ENCODE assay signal across 1 cellular context in genomic region chr9:109475526-109475925, GRCh38.
TF ChIP-seq lines count a peak whose summit lies in the region.

No MANE protein-coding gene starts in this region.

TF ChIP-seq in HEK293, 187 proteins besides CTCF, POLR2A, EP300 and RAD21 (continued from another document):
- peak; percentile 31; the same call in 1 of the 2 replicates for TF ChIP-seq PRDM6 (tag by site-specific recombination; IDR thresholded peaks at IDR 0.05)
- TF ChIP-seq ZNF629 (tag by site-specific recombination; IDR thresholded peaks at IDR 0.05): no peak
- TF ChIP-seq ZNF837 (tag by site-specific recombination; IDR thresholded peaks at IDR 0.05): no peak
- TF ChIP-seq ZNF785 (tag by site-specific recombination; IDR thresholded peaks at IDR 0.05): no peak
- TF ChIP-seq ZNF521 (tag by site-specific recombination; IDR thresholded peaks at IDR 0.05): no peak
- no peak for TF ChIP-seq ZNF624 (tag by site-specific recombination; IDR thresholded peaks at IDR 0.05)
- TF ChIP-seq KLF1 (tag by site-specific recombination; IDR thresholded peaks at IDR 0.05): peak; percentile 24; the same call in 1 of the 2 replicates
- TF ChIP-seq ZNF596 (tag by site-specific recombination; IDR thresholded peaks at IDR 0.05): no peak
- TF ChIP-seq ZNF600 (tag by site-specific recombination; IDR thresholded peaks at IDR 0.05): peak; percentile 84
- 0 out of 2 replicates have a peak, but pooled peaks have one; percentile 20 for TF ChIP-seq KLF10 (tag by site-specific recombination; IDR thresholded peaks at IDR 0.05)
